16 cellular contexts compared by ENCODE assay signal in the genomic region with DNA sequence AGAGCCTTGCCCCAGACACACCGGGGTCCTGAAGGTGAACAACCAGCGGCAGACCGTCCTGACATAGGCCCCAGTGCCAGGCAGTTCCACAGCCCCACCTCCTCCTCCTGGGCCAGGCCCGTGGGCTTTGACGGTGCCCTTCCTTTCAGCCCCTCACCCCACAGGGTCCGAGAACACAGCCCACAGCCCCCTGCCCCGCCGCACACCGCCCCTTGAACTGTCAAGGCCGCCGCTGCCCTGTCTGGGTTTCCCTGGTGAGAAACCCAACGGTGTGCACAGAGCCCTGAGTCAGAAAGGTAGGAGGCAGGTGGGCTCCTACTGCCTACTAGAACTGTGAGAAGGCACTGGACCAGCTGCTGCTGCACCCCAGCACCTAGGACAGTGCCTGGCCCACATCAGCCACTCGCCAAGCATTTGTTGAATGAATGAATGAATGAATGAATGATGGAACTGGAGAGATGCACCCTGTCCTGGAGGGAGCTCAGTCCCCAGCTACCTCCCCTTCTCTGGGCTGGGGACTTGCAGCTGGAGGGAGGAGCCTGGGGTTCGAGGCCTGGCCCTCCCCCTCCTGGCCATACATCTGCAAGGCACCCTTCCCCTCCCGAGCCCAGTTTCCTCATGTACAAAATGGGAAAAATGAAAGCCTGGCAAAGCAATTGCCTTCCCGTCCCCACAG.
A peak's percentile ranks its signal among the peaks of the same experiment; 100 is the strongest.
DNase-seq lines count a peak whose midpoint lies in the region; ATAC-seq, FAIRE-seq and TF ChIP-seq lines count a peak whose summit lies in the region.
"Had no signal": no experiment of that assay in that cellular context is flagged by ENCODE, and none has a peak within 500 bp of the region (broad histone marks: within the 10 kb centered on the region; RNA-seq: fewer than 3 reads in every experiment).

No MANE protein-coding gene starts in this region.

- TF ChIP-seq POLR2A in A549 (IDR thresholded peaks at IDR 0.05; ENCODE audit: low read length): no peak
- no peak for TF ChIP-seq POLR2A in prostate gland (IDR thresholded peaks at IDR 0.05)

- WGBS in A549 (ENCODE audit: missing lambda C conversion rate): 54% methylated on average over 8 of the region's 16 CpGs
- 74% methylated on average over 16 of the region's 16 CpGs for WGBS in prostate gland
- no CpG with 5 or more reads among the region's 16 CpGs for WGBS in trophoblast cell (ENCODE audit: extremely low coverage, insufficient coverage, insufficient read length)

- DNase-seq in A549 (ENCODE audit: low read depth in 1 of 2, low spot score in 1 of 2): peak in 1 of 2 experiments; percentile 26
- peak; percentile 7 for DNase-seq in RKO (ENCODE audit: low spot score)
- peak; percentile 79 for DNase-seq in iPS-NIHi11 (ENCODE audit: low spot score)
- no peak for DNase-seq in middle frontal gyrus (ENCODE audit: extremely low spot score, low spot score)
- no peak for DNase-seq in T-helper 9 cell
- DNase-seq in prostate gland (ENCODE audit: low spot score): no peak
- no peak for DNase-seq in trophoblast cell
- DNase-seq: activated CD4-positive, alpha-beta T cell treated with anti-CD3 and anti-CD28 coated beads for 48 hours; activated naive CD4-positive, alpha-beta T cell treated with Interleukin-2 at 50 U/mL for 16 hours; anterior cingulate cortex; NCI-H1930; stimulated activated CD4-positive, alpha-beta T cell treated with anti-CD3 and anti-CD28 coated beads, Interleukin-4, amount 100 ng/mL, for 4 hours; stimulated activated CD8-positive, alpha-beta memory T cell treated with anti-CD3 and anti-CD28 coated beads, Interleukin-4, amount 100 ng/mL, for 48 hours; T1000 had no signal

- no peak for TF ChIP-seq RAD21 in A549 (conservative IDR thresholded peaks at IDR 0.05 in 1 of 2, IDR thresholded peaks at IDR 0.05 in 1 of 2)

- H2AK5ac ChIP-seq in trophoblast cell (ENCODE audit: low read length): no peak overlapping the region

- H3K9me3 ChIP-seq in A549: no peaks in the 10 kb centered on the region; the same call in 2 of the 3 replicates
- no peaks in the 10 kb centered on the region for H3K9me3 ChIP-seq in prostate gland
- no peaks in the 10 kb centered on the region for H3K9me3 ChIP-seq in trophoblast cell (ENCODE audit: insufficient read depth, low read depth, low read length)

- H3K4ac ChIP-seq in trophoblast cell (ENCODE audit: low read depth, low read length): no peak overlapping the region

- no peak overlapping the region for H2BK5ac ChIP-seq in trophoblast cell (ENCODE audit: low read depth, low read length, poor library complexity)

- H3K27me3 ChIP-seq in prostate gland (replicated peaks; ENCODE audit: insufficient read depth) (no peaks in the 10 kb centered on the region), trophoblast cell (ENCODE audit: insufficient read depth, low read length) (no peaks in the 10 kb centered on the region)

- H2BK12ac ChIP-seq in trophoblast cell (ENCODE audit: low read length): no peak overlapping the region

- TF ChIP-seq CTCF in A549 (IDR thresholded peaks at IDR 0.05): no peak
- TF ChIP-seq CTCF in GM12875 (IDR thresholded peaks at IDR 0.05; ENCODE audit: borderline replicate concordance, insufficient read depth, low read depth, low read length): 0 out of 2 replicates have a peak, but pooled peaks have one; percentile 14
- TF ChIP-seq CTCF in prostate gland (IDR thresholded peaks at IDR 0.05): no peak

- H3K4me1 ChIP-seq in A549 (peaks cover 42% of the 10 kb centered on the region), prostate gland (replicated peaks) (no peaks in the 10 kb centered on the region), trophoblast cell (ENCODE audit: control insufficient read depth in 1 of 2, insufficient read depth in 2 of 2, low read length in 2 of 2) (no peaks in the 10 kb centered on the region)

- no peak for TF ChIP-seq EP300 in A549 (IDR thresholded peaks at IDR 0.05)

- no peak overlapping the region for H4K8ac ChIP-seq in trophoblast cell (ENCODE audit: low read depth, low read length)

- H3K9ac ChIP-seq in trophoblast cell (ENCODE audit: low read length): no peak overlapping the region

- no peak overlapping the region for H3K18ac ChIP-seq in trophoblast cell (ENCODE audit: low read length)

- POLR2A ChIA-PET in A549 (lab: Yijun Ruan, JAX): no interaction called here

- CTCF ChIA-PET in A549 (lab: Yijun Ruan, JAX): interaction anchor here (0.6 to 25.5 kb wide), 6 partner anchors 8 to 211 kb away, joined by 3 to 779 read pairs (median 7); no protein-coding TSS in a partner anchor

- peak overlapping the region; percentile 66 to 78; a peak in 3 of 6 replicates for H3K27ac ChIP-seq in A549
- H3K27ac ChIP-seq in prostate gland: no peak overlapping the region
- H3K27ac ChIP-seq in trophoblast cell (ENCODE audit: low read depth, low read length): no peak overlapping the region

- no peaks in the 10 kb centered on the region for H3K79me1 ChIP-seq in trophoblast cell (ENCODE audit: low read length)

- H3K79me2 ChIP-seq in trophoblast cell (ENCODE audit: control insufficient read depth, insufficient read depth, low read length, poor library complexity): no peaks in the 10 kb centered on the region

- no peak overlapping the region for H4K91ac ChIP-seq in trophoblast cell (ENCODE audit: low read depth, low read length)

- no peak overlapping the region for H3K4me3 ChIP-seq in A549
- no peak overlapping the region for H3K4me3 ChIP-seq in GM12875 (ENCODE audit: low read depth, low read length)
- H3K4me3 ChIP-seq in prostate gland: no peak overlapping the region
- H3K4me3 ChIP-seq in trophoblast cell (ENCODE audit: low read depth, low read length): no peak overlapping the region

- no peak overlapping the region for H2BK120ac ChIP-seq in trophoblast cell (ENCODE audit: insufficient read depth, low read length, poor library complexity)

- FAIRE-seq in A549 (lab: Jason Lieb, UNC): no peak
- FAIRE-seq: HTR-8/SVneo had no signal

- H3K36me3 ChIP-seq in prostate gland (no peaks in the 10 kb centered on the region), trophoblast cell (ENCODE audit: control insufficient read depth in 1 of 2, insufficient read depth in 2 of 2, low read length in 2 of 2) (no peaks in the 10 kb centered on the region)

- no peak for ATAC-seq in A549

- H3K14ac ChIP-seq in trophoblast cell (ENCODE audit: low read length): no peak overlapping the region

- no peak overlapping the region for H2AFZ ChIP-seq in trophoblast cell (ENCODE audit: insufficient read depth, low read length, poor library complexity)

- no peak overlapping the region for H4K12ac ChIP-seq in trophoblast cell (ENCODE audit: low read depth, low read length)

- H3K4me2 ChIP-seq in A549 (no peak overlapping the region), trophoblast cell (ENCODE audit: low read length) (no peak overlapping the region)

- intact Hi-C loops in prostate gland (cut with DNase I): no loop called here

- no peak overlapping the region for H3K23ac ChIP-seq in trophoblast cell (ENCODE audit: low read length)

TF ChIP-seq in A549, 52 proteins besides CTCF, POLR2A, EP300 and RAD21:
- TF ChIP-seq, protein P1, sequence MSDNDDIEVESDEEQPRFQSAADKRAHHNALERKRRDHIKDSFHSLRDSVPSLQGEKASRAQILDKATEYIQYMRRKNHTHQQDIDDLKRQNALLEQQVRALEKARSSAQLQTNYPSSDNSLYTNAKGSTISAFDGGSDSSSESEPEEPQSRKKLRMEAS (IDR thresholded peaks at IDR 0.05): no peak
- TF ChIP-seq, protein P2, sequence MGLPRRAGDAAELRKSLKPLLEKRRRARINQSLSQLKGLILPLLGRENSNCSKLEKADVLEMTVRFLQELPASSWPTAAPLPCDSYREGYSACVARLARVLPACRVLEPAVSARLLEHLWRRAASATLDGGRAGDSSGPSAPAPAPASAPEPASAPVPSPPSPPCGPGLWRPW (IDR thresholded peaks at IDR 0.05): no peak
- TF ChIP-seq MYC (IDR thresholded peaks at IDR 0.05; ENCODE audit: borderline replicate concordance, low read length): no peak
- TF ChIP-seq BHLHE40 (IDR thresholded peaks at IDR 0.05; ENCODE audit: low read depth, low read length): no peak
- TF ChIP-seq, protein P3, sequence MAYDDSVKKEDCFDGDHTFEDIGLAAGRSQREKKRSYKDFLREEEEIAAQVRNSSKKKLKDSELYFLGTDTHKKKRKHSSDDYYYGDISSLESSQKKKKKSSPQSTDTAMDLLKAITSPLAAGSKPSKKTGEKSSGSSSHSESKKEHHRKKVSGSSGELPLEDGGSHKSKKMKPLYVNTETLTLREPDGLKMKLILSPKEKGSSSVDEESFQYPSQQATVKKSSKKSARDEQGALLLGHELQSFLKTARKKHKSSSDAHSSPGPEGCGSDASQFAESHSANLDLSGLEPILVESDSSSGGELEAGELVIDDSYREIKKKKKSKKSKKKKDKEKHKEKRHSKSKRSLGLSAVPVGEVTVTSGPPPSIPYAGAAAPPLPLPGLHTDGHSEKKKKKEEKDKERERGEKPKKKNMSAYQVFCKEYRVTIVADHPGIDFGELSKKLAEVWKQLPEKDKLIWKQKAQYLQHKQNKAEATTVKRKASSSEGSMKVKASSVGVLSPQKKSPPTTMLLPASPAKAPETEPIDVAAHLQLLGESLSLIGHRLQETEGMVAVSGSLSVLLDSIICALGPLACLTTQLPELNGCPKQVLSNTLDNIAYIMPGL (CRISPR knock-in tag; IDR thresholded peaks at IDR 0.05; ENCODE audit: borderline replicate concordance): no peak
- TF ChIP-seq ZNF302 (CRISPR knock-in tag; IDR thresholded peaks at IDR 0.05): no peak
- TF ChIP-seq HOXB13 (CRISPR knock-in tag; IDR thresholded peaks at IDR 0.05; ENCODE audit: low read depth): no peak
- no peak for TF ChIP-seq ZFP36 (IDR thresholded peaks at IDR 0.05; ENCODE audit: borderline replicate concordance, partially characterized antibody)
- TF ChIP-seq RNF2 (IDR thresholded peaks at IDR 0.05; ENCODE audit: borderline replicate concordance, low read depth): no peak
- TF ChIP-seq ZC3H11A (IDR thresholded peaks at IDR 0.05): no peak
- no peak for TF ChIP-seq MAZ (IDR thresholded peaks at IDR 0.05; ENCODE audit: borderline replicate concordance, low read depth, low read length)
- no peak for TF ChIP-seq CEBPB (IDR thresholded peaks at IDR 0.05)
- TF ChIP-seq EHF (CRISPR knock-in tag; IDR thresholded peaks at IDR 0.05): no peak
- no peak for TF ChIP-seq KDM5A (IDR thresholded peaks at IDR 0.05)
- TF ChIP-seq, protein P4, sequence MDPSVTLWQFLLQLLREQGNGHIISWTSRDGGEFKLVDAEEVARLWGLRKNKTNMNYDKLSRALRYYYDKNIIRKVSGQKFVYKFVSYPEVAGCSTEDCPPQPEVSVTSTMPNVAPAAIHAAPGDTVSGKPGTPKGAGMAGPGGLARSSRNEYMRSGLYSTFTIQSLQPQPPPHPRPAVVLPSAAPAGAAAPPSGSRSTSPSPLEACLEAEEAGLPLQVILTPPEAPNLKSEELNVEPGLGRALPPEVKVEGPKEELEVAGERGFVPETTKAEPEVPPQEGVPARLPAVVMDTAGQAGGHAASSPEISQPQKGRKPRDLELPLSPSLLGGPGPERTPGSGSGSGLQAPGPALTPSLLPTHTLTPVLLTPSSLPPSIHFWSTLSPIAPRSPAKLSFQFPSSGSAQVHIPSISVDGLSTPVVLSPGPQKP (IDR thresholded peaks at IDR 0.05; ENCODE audit: low read depth, low read length): no peak
- no peak for TF ChIP-seq HOXB5 (CRISPR knock-in tag; IDR thresholded peaks at IDR 0.05)

Comparison
In these comparisons a context has a peak if more than half of its experiments do, and no peak if none do; other contexts are left out.
1. DNase-seq: peak in RKO (single experiment) and iPS-NIHi11 (single experiment); none in middle frontal gyrus (single experiment), T-helper 9 cell (single experiment), prostate gland (single experiment) and trophoblast cell (0 of 2).
2. H3K27ac ChIP-seq: peak in A549 (2 of 2); none in prostate gland (0 of 2) and trophoblast cell (single experiment).